In genomic region chr3:143119974-143120715, GRCh38 we compare ENCODE assay signal across 8 cellular contexts. TPM values are rescaled to one million over a fixed set of nuclear protein-coding genes. Genes with fewer than 3 reads are reported as not detected.
DNase-seq lines count a peak whose midpoint lies in the region; ATAC-seq and TF ChIP-seq lines count a peak whose summit lies in the region.

No MANE protein-coding gene starts in this region.

- DNase-seq in BE2C (peak; percentile 55), activated B cell treated with CpG ODN at 0.5 μM for 24 hours (peak; percentile 45), mesenchymal stem cell (no peak)
- peak; percentile 27 for DNase-seq in stimulated activated naive B cell treated with anti-CD40 and anti-IgM and Interleukin-4, amounts not matched to agents 10 μg/mL and 1 μg/mL and 100 μg/mL, for 72 hours
- DNase-seq in NK-92 treated with Interleukin-12 subunit alpha and Interleukin-12 subunit beta, amount 100 ng/mL, for 24 hours (lab: John Stamatoyannopoulos, UW), result no peak

- H3K36me3 Mint-ChIP-seq in activated B cell treated with CpG ODN at 0.5 μM for 24 hours (ENCODE audit: low read depth), result peaks cover 8% of the 10 kb centered on the region
- peaks cover 17 to 20% of the 10 kb centered on the region in 2 donors for H3K36me3 Mint-ChIP-seq in stimulated activated naive B cell treated with anti-CD40 and anti-IgM and Interleukin-4, amounts not matched to agents 10 μg/mL and 1 μg/mL and 100 μg/mL, for 72 hours

- 0% methylated on average over 85 of the region's 85 CpGs for WGBS in ectodermal cell, 2 experiments
- under 1% methylated on average over 63 of the region's 85 CpGs for WGBS in mesenchymal stem cell

- peak overlapping the region; percentile 78 for H2AFZ ChIP-seq in mesenchymal stem cell (ENCODE audit: low read depth, low read length)

- H3K23ac ChIP-seq in mesenchymal stem cell (ENCODE audit: low read length in 2 of 2), result peak overlapping the region; percentile 72 to 85

- peak overlapping the region; percentile 93 for H2BK15ac ChIP-seq in mesenchymal stem cell (ENCODE audit: low read depth, poor library complexity, severe bottlenecking)

- peak overlapping the region in 1 of 2 experiments; percentile 78 for H2BK12ac ChIP-seq in mesenchymal stem cell (ENCODE audit: low read length in 2 of 2)

- peaks cover 23% of the 10 kb centered on the region for H3K79me1 ChIP-seq in mesenchymal stem cell (replicated peaks; ENCODE audit: low read length, poor library complexity, severe bottlenecking)

- H3K4me3 ChIP-seq in BE2C (ENCODE audit: low read depth, low read length), result peak overlapping the region; percentile 86
- peak overlapping the region; percentile 86 for H3K4me3 ChIP-seq in ectodermal cell (ENCODE audit: insufficient read depth, low read depth, low read length)
- H3K4me3 ChIP-seq in mesenchymal stem cell (ENCODE audit: insufficient read depth in 1 of 2, low read depth in 1 of 2, low read length in 2 of 2), result peak overlapping the region; percentile 96 to 98

- ATAC-seq in GM19397 (IDR thresholded peaks at IDR 0.05; ENCODE audit: unreplicated experiment) (peak; percentile 8), HG03571 (IDR thresholded peaks at IDR 0.05; ENCODE audit: unreplicated experiment) (peak; percentile 7), activated B cell treated with CpG ODN at 0.5 μM for 24 hours (ENCODE audit: low read depth) (peak; percentile 7)
- ATAC-seq in stimulated activated naive B cell treated with anti-CD40 and anti-IgM and Interleukin-4, amounts not matched to agents 10 μg/mL and 1 μg/mL and 100 μg/mL, for 72 hours (replicated peaks), result peak; percentile 10 to 12

- peak overlapping the region; percentile 98 for H3K18ac ChIP-seq in mesenchymal stem cell (ENCODE audit: low read depth in 1 of 2, low read length in 2 of 2)

- peak overlapping the region; percentile 88 for H4K91ac ChIP-seq in mesenchymal stem cell (ENCODE audit: low read length)

- H3K27me3 Mint-ChIP-seq in activated B cell treated with CpG ODN at 0.5 μM for 24 hours, result no peaks in the 10 kb centered on the region
- H3K27me3 Mint-ChIP-seq in stimulated activated naive B cell treated with anti-CD40 and anti-IgM and Interleukin-4, amounts not matched to agents 10 μg/mL and 1 μg/mL and 100 μg/mL, for 72 hours, result peaks cover 0 to 3% of the 10 kb centered on the region in 2 donors

- H3K27me3 ChIP-seq in BE2C, result peaks cover 8% of the 10 kb centered on the region; the same call in 1 of the 2 replicates
- peaks cover 42% of the 10 kb centered on the region for H3K27me3 ChIP-seq in ectodermal cell (ENCODE audit: control insufficient read depth, insufficient read depth, low read length, poor library complexity, severe bottlenecking)
- H3K27me3 ChIP-seq in mesenchymal stem cell (ENCODE audit: control insufficient read depth in 1 of 2, insufficient read depth in 1 of 2, low read length in 2 of 2), result no peaks in the 10 kb centered on the region

- H3K9ac ChIP-seq in mesenchymal stem cell (ENCODE audit: low read length), result peak overlapping the region; percentile 81

- intact Hi-C loops in activated B cell treated with CpG ODN at 0.5 μM for 24 hours (cut with micrococcal nuclease), result loop anchor here (1.0 to 5.0 kb wide), 11 partner anchors 38 to 907 kb away; partner anchors contain the start of genes ATR, DIPK2A and U2SURP

- H3K9me3 ChIP-seq in BE2C (no peaks in the 10 kb centered on the region; the same call in 1 of the 2 replicates), ectodermal cell (ENCODE audit: control insufficient read depth, low read length) (no peaks in the 10 kb centered on the region), mesenchymal stem cell (ENCODE audit: control insufficient read depth, low read length) (no peaks in the 10 kb centered on the region)

- H3K27ac ChIP-seq in ectodermal cell (ENCODE audit: insufficient read depth, low read depth, low read length, poor library complexity, severe bottlenecking) (no peak overlapping the region), mesenchymal stem cell (ENCODE audit: low read length, poor library complexity, severe bottlenecking) (peak overlapping the region; percentile 65)

- H3K4me3 Mint-ChIP-seq in activated B cell treated with CpG ODN at 0.5 μM for 24 hours, result peak overlapping the region; percentile 90
- H3K4me3 Mint-ChIP-seq in stimulated activated naive B cell treated with anti-CD40 and anti-IgM and Interleukin-4, amounts not matched to agents 10 μg/mL and 1 μg/mL and 100 μg/mL, for 72 hours, result peak overlapping the region; percentile 96 to 99

- peaks cover 37% of the 10 kb centered on the region for H3K4me1 Mint-ChIP-seq in activated B cell treated with CpG ODN at 0.5 μM for 24 hours
- H3K4me1 Mint-ChIP-seq in stimulated activated naive B cell treated with anti-CD40 and anti-IgM and Interleukin-4, amounts not matched to agents 10 μg/mL and 1 μg/mL and 100 μg/mL, for 72 hours, result peaks cover 22 to 43% of the 10 kb centered on the region in 2 donors

- peak overlapping the region; percentile 77 for H2BK120ac ChIP-seq in mesenchymal stem cell (ENCODE audit: low read depth, low read length)

- H2BK5ac ChIP-seq in mesenchymal stem cell (ENCODE audit: low read depth, low read length, poor library complexity, severe bottlenecking), result no peak overlapping the region

- POLR2A ChIA-PET in activated B cell treated with CpG ODN at 0.5 μM for 24 hours (lab: Charles Lee), result interaction anchor here (0.6 to 3.7 kb wide), 8 partner anchors 38 to 851 kb away, joined by 3 to 17 read pairs (median 5); partner anchors contain the start of genes DIPK2A and U2SURP

- H3K9me3 Mint-ChIP-seq in activated B cell treated with CpG ODN at 0.5 μM for 24 hours, result no peaks in the 10 kb centered on the region
- no peaks in the 10 kb centered on the region for H3K9me3 Mint-ChIP-seq in stimulated activated naive B cell treated with anti-CD40 and anti-IgM and Interleukin-4, amounts not matched to agents 10 μg/mL and 1 μg/mL and 100 μg/mL, for 72 hours

- H4K8ac ChIP-seq in mesenchymal stem cell (ENCODE audit: low read length), result peak overlapping the region; percentile 80

- TF ChIP-seq CTCF in BE2C (IDR thresholded peaks at IDR 0.05; ENCODE audit: low read depth, low read length) (no peak), activated B cell treated with CpG ODN at 0.5 μM for 24 hours (IDR thresholded peaks at IDR 0.05) (no peak)

- peak overlapping the region; percentile 32 to 93 for H3K4ac ChIP-seq in mesenchymal stem cell (ENCODE audit: low read depth in 1 of 2, low read length in 2 of 2)

- H3K36me3 ChIP-seq in BE2C, result no peaks in the 10 kb centered on the region
- H3K36me3 ChIP-seq in ectodermal cell (ENCODE audit: control insufficient read depth, insufficient read depth, low read length), result no peaks in the 10 kb centered on the region
- H3K36me3 ChIP-seq in mesenchymal stem cell (ENCODE audit: control insufficient read depth in 1 of 2, insufficient read depth in 2 of 2, low read depth in 1 of 2, low read length in 2 of 2), result peaks cover 13 to 18% of the 10 kb centered on the region in 2 experiments

- peak overlapping the region; percentile 97 for H3K4me2 ChIP-seq in mesenchymal stem cell (ENCODE audit: low read length, poor library complexity, severe bottlenecking)

- peak overlapping the region; percentile 96 to 99 for H3K14ac ChIP-seq in mesenchymal stem cell (ENCODE audit: low read length in 2 of 2)

- H3K4me1 ChIP-seq in BE2C (no peaks in the 10 kb centered on the region), ectodermal cell (ENCODE audit: control insufficient read depth, insufficient read depth, low read length) (peaks cover 4% of the 10 kb centered on the region), mesenchymal stem cell (ENCODE audit: control insufficient read depth, insufficient read depth, low read depth, low read length) (peaks cover 21% of the 10 kb centered on the region)

- CTCF ChIA-PET in activated B cell treated with CpG ODN at 0.5 μM for 24 hours (lab: Charles Lee), result interaction anchor here (1.1 to 2.1 kb wide), 4 partner anchors 51 to 554 kb away, joined by 4 to 12 read pairs (median 5); no protein-coding TSS in a partner anchor

- no peak overlapping the region for H2AK5ac ChIP-seq in mesenchymal stem cell (ENCODE audit: low read length, severe bottlenecking)

- H3K27ac Mint-ChIP-seq in activated B cell treated with CpG ODN at 0.5 μM for 24 hours, result peak overlapping the region; percentile 68
- peak overlapping the region; percentile 92 for H3K27ac Mint-ChIP-seq in stimulated activated naive B cell treated with anti-CD40 and anti-IgM and Interleukin-4, amounts not matched to agents 10 μg/mL and 1 μg/mL and 100 μg/mL, for 72 hours

RNA-seq across cellular contexts. Expression of gene CHST2, which starts 0.6 kb away (rescaled TPM):
- 1.3 TPM for polyA plus RNA-seq in BE2C (2012; ENCODE audit: insufficient read depth, insufficient read length, low read depth)
- total RNA-seq in activated B cell treated with CpG ODN at 0.5 μM for 24 hours, result 11.8 and 12.3 TPM in 2 replicates
- 6.9 TPM for polyA plus RNA-seq in ectodermal cell (2013, experiment 1 of 4)
- polyA plus RNA-seq in ectodermal cell (2013, experiment 2 of 4), result 7.1 TPM
- polyA plus RNA-seq in ectodermal cell (2013, experiment 3 of 4), result 6.8 TPM
- 7.3 TPM for polyA plus RNA-seq in ectodermal cell (2013, experiment 4 of 4)
- 42.8 TPM for polyA plus RNA-seq in mesenchymal stem cell (2013, experiment 1 of 2)
- polyA plus RNA-seq in mesenchymal stem cell (2013, experiment 2 of 2), result 43.5 TPM

Comparison
In these comparisons a context has a peak if more than half of its experiments do, and no peak if none do; other contexts are left out.
1. DNase-seq: peak in BE2C (single experiment), activated B cell treated with CpG ODN at 0.5 μM for 24 hours (single experiment) and stimulated activated naive B cell treated with anti-CD40 and anti-IgM and Interleukin-4, amounts not matched to agents 10 μg/mL and 1 μg/mL and 100 μg/mL, for 72 hours (single experiment); none in mesenchymal stem cell (single experiment) and NK-92 treated with Interleukin-12 subunit alpha and Interleukin-12 subunit beta, amount 100 ng/mL, for 24 hours (single experiment).
2. Peak in every context shown above with its lines, with median percentiles within 50 percentile points of each other: H3K4me3 ChIP-seq and ATAC-seq.